In genomic region chr6:36350082-36350481, GRCh38 we compare ENCODE assay signal across 18 cellular contexts. TPM values are rescaled to one million over a fixed set of nuclear protein-coding genes. Genes with fewer than 3 reads are reported as not detected.
DNase-seq lines count a peak whose midpoint lies in the region; FAIRE-seq and TF ChIP-seq lines count a peak whose summit lies in the region.
"Had no signal": no experiment of that assay in that cellular context is flagged by ENCODE, and none has a peak within 500 bp of the region (broad histone marks: within the 10 kb centered on the region; RNA-seq: fewer than 3 reads in every experiment).

No MANE protein-coding gene starts in this region.

- H3K27me3 ChIP-seq in astrocyte (ENCODE audit: insufficient read depth, low read length) = no peaks in the 10 kb centered on the region
- H3K27me3 ChIP-seq in suprapubic skin = no peaks in the 10 kb centered on the region
- peaks cover 0 to 11% (median 0%) of the 10 kb centered on the region in 4 donors for H3K27me3 ChIP-seq in esophagus muscularis mucosa
- H3K27me3 ChIP-seq: body of pancreas had no signal

- CTCF ChIA-PET in activated naive CD4-positive, alpha-beta T cell treated with anti-CD3 and anti-CD28 coated beads, Interleukin-2, amount 10 ng/mL, durations not matched to agents 7 days and 5 days (lab: Charles Lee) = interaction anchor here (1.4 kb wide), 1 partner anchor 9 kb away, joined by 7 read pairs; no protein-coding TSS in a partner anchor

- no peaks in the 10 kb centered on the region for H3K79me2 ChIP-seq in astrocyte (ENCODE audit: insufficient read depth, low read length)

- H3K27ac Mint-ChIP-seq in activated naive CD4-positive, alpha-beta T cell treated with anti-CD3 and anti-CD28 coated beads, Interleukin-2, amount 10 ng/mL, durations not matched to agents 7 days and 5 days = peak overlapping the region; percentile 0
- H3K27ac Mint-ChIP-seq in astrocyte (ENCODE audit: unreplicated experiment) = peak overlapping the region; percentile 98
- H3K27ac Mint-ChIP-seq: activated naive CD4-positive, alpha-beta T cell treated with anti-CD3 and anti-CD28 coated beads for 36 hours had no signal

- H3K4me3 Mint-ChIP-seq in activated naive CD4-positive, alpha-beta T cell treated with anti-CD3 and anti-CD28 coated beads, Interleukin-2, amount 10 ng/mL, durations not matched to agents 7 days and 5 days = no peak overlapping the region
- H3K4me3 Mint-ChIP-seq in astrocyte (ENCODE audit: unreplicated experiment) = no peak overlapping the region
- H3K4me3 Mint-ChIP-seq: activated naive CD4-positive, alpha-beta T cell treated with anti-CD3 and anti-CD28 coated beads for 36 hours; CD4-positive, CD25-positive, alpha-beta regulatory T cell had no signal

- H3K27me3 Mint-ChIP-seq in activated naive CD4-positive, alpha-beta T cell treated with anti-CD3 and anti-CD28 coated beads, Interleukin-2, amount 10 ng/mL, durations not matched to agents 7 days and 5 days = peaks cover 36% of the 10 kb centered on the region
- H3K27me3 Mint-ChIP-seq in astrocyte (ENCODE audit: low read depth, unreplicated experiment) = no peaks in the 10 kb centered on the region

- peak overlapping the region; percentile 63 for H3K9ac ChIP-seq in astrocyte (ENCODE audit: low read length)

- TF ChIP-seq EP300 in suprapubic skin (IDR thresholded peaks at IDR 0.05) (no peak), esophagus muscularis mucosa (IDR thresholded peaks at IDR 0.05) (no peak)

- no peak overlapping the region for H3K4me3 ChIP-seq in astrocyte (ENCODE audit: insufficient read depth, low read depth, low read length)
- no peak overlapping the region for H3K4me3 ChIP-seq in suprapubic skin
- no peak overlapping the region for H3K4me3 ChIP-seq in foreskin fibroblast (ENCODE audit: low read depth in 1 of 2, low read length in 2 of 2)
- no peak overlapping the region for H3K4me3 ChIP-seq in esophagus muscularis mucosa
- H3K4me3 ChIP-seq: A549, body of pancreas, left ventricle myocardium inferior, prostate gland had no signal

- TF ChIP-seq CTCF in astrocyte (IDR thresholded peaks at IDR 0.05; ENCODE audit: insufficient read depth, low read depth, low read length) (no peak), suprapubic skin (IDR thresholded peaks at IDR 0.05) (no peak), foreskin fibroblast (IDR thresholded peaks at IDR 0.05; ENCODE audit: low read depth, low read length) (no peak), esophagus muscularis mucosa (IDR thresholded peaks at IDR 0.05) (no peak)

- H3K9me3 ChIP-seq in astrocyte (ENCODE audit: insufficient read depth, low read depth, low read length) = no peaks in the 10 kb centered on the region
- no peaks in the 10 kb centered on the region for H3K9me3 ChIP-seq in suprapubic skin
- H3K9me3 ChIP-seq in esophagus muscularis mucosa = no peaks in the 10 kb centered on the region
- H3K9me3 ChIP-seq: A549, body of pancreas, prostate gland had no signal

- no peaks in the 10 kb centered on the region for H3K36me3 Mint-ChIP-seq in activated naive CD4-positive, alpha-beta T cell treated with anti-CD3 and anti-CD28 coated beads, Interleukin-2, amount 10 ng/mL, durations not matched to agents 7 days and 5 days
- H3K36me3 Mint-ChIP-seq in astrocyte (ENCODE audit: low read depth, unreplicated experiment) = peaks cover 2% of the 10 kb centered on the region
- H3K36me3 Mint-ChIP-seq: CD4-positive, CD25-positive, alpha-beta regulatory T cell had no signal

- intact Hi-C loops in esophagus muscularis mucosa (cut with DNase I) = loop anchor here (10.0 kb wide), 1 partner anchor 225 kb away; no protein-coding TSS in a partner anchor

- no peaks in the 10 kb centered on the region for H3K36me3 ChIP-seq in astrocyte (ENCODE audit: insufficient read depth, low read length)
- H3K36me3 ChIP-seq in suprapubic skin = no peaks in the 10 kb centered on the region
- no peaks in the 10 kb centered on the region for H3K36me3 ChIP-seq in esophagus muscularis mucosa
- H3K36me3 ChIP-seq: left ventricle myocardium inferior, prostate gland had no signal

- H3K4me1 Mint-ChIP-seq in activated naive CD4-positive, alpha-beta T cell treated with anti-CD3 and anti-CD28 coated beads, Interleukin-2, amount 10 ng/mL, durations not matched to agents 7 days and 5 days = no peaks in the 10 kb centered on the region
- H3K4me1 Mint-ChIP-seq in astrocyte (ENCODE audit: low read depth, unreplicated experiment) = peaks cover 25% of the 10 kb centered on the region

- no peak for TF ChIP-seq POLR2A in suprapubic skin (IDR thresholded peaks at IDR 0.05)
- TF ChIP-seq POLR2A in esophagus muscularis mucosa (IDR thresholded peaks at IDR 0.05; ENCODE audit: low read depth) = no peak

- H4K20me1 ChIP-seq in astrocyte (ENCODE audit: insufficient read depth, low read length) = no peaks in the 10 kb centered on the region

- no peak for FAIRE-seq in astrocyte (lab: Jason Lieb, UNC)
- FAIRE-seq: A549 had no signal

- H2AFZ ChIP-seq in astrocyte (ENCODE audit: low read depth, low read length) = no peak overlapping the region

- peaks cover 4% of the 10 kb centered on the region for H3K9me3 Mint-ChIP-seq in activated naive CD4-positive, alpha-beta T cell treated with anti-CD3 and anti-CD28 coated beads, Interleukin-2, amount 10 ng/mL, durations not matched to agents 7 days and 5 days
- H3K9me3 Mint-ChIP-seq in astrocyte (ENCODE audit: unreplicated experiment) = peaks cover 5% of the 10 kb centered on the region

- DNase-seq in activated naive CD4-positive, alpha-beta T cell treated with anti-CD3 and anti-CD28 coated beads, Interleukin-2, amount 10 ng/mL, durations not matched to agents 7 days and 5 days = no peak
- no peak for DNase-seq in activated naive CD4-positive, alpha-beta T cell treated with Interleukin-2 at 50 U/mL for 16 hours
- peak; percentile 52 for DNase-seq in astrocyte (ENCODE audit: low read depth)
- DNase-seq in kidney tubule cell (ENCODE audit: low spot score) = peak; percentile 19
- DNase-seq in suprapubic skin (ENCODE audit: low spot score in 2 of 2) = no peak
- no peak for DNase-seq in stimulated activated CD4-positive, alpha-beta T cell treated with anti-CD3 and anti-CD28 coated beads, Interleukin-2, amount 100 ng/mL, for 48 hours
- no peak for DNase-seq in foreskin fibroblast
- no peak for DNase-seq in esophagus muscularis mucosa (ENCODE audit: extremely low spot score)
- DNase-seq: activated naive CD4-positive, alpha-beta T cell treated with anti-CD3 and anti-CD28 coated beads for 36 hours; CD4-positive, CD25-positive, alpha-beta regulatory T cell; left ventricle myocardium inferior; NCI-H187 treated with DMSO at 0.1 percent for 48 hours; NCI-H524 treated with DMSO at 0.1 percent for 48 hours; stimulated activated CD4-positive, alpha-beta T cell treated with anti-CD3 and anti-CD28 coated beads, Interleukin-15, amount 100 ng/mL, for 24 hours; stimulated activated naive CD4-positive, alpha-beta T cell treated with Interleukin-2 at 50 U/mL for 16 hours had no signal

- peak overlapping the region; percentile 67 for H3K4me2 ChIP-seq in astrocyte (ENCODE audit: low read length)
- H3K4me2 ChIP-seq: A549 had no signal

- H3K4me1 ChIP-seq in astrocyte (ENCODE audit: insufficient read depth, low read length) (peaks cover 23% of the 10 kb centered on the region), suprapubic skin (no peaks in the 10 kb centered on the region), esophagus muscularis mucosa (peaks cover 0 to 13% (median 5%) of the 10 kb centered on the region in 4 donors)
- H3K4me1 ChIP-seq: A549, prostate gland had no signal

- H3K27ac ChIP-seq in astrocyte (ENCODE audit: low read depth, low read length) (peak overlapping the region; percentile 96), suprapubic skin (peak overlapping the region; percentile 8), esophagus muscularis mucosa (replicated peaks in 1 of 4) (peak overlapping the region in 1 of 4 donors; percentile 42)
- H3K27ac ChIP-seq: A549, left ventricle myocardium inferior had no signal

- 88% methylated on average over 4 of the region's 4 CpGs for WGBS in suprapubic skin
- WGBS in esophagus muscularis mucosa = 79% methylated on average over 4 of the region's 4 CpGs

RNA-seq across cellular contexts. Expression of gene BNIP5, which starts 13.4 kb away (rescaled TPM):
- total RNA-seq in astrocyte (not detected in 2 replicates), suprapubic skin (under 1 TPM in 1 of 4 donors, not detected in 3; 0.11 TPM), esophagus muscularis mucosa (not detected)
- total RNA-seq: activated naive CD4-positive, alpha-beta T cell treated with anti-CD3 and anti-CD28 coated beads for 36 hours; CD4-positive, CD25-positive, alpha-beta regulatory T cell; left ventricle myocardium inferior had no signal

RNA-seq across cellular contexts. Expression of gene ETV7, which starts 37.4 kb away (rescaled TPM):
- total RNA-seq in astrocyte = 1.9 and 2.4 TPM in 2 replicates
- 10 to 100 TPM in 2 of 4 donors, 1 to 10 TPM in 2; 5.9 to 13.0 (median 9.5) TPM for total RNA-seq in suprapubic skin
- 1 to 10 TPM in 1 of 4 donors, under 1 TPM in 1, not detected in 2; 0.71 to 1.5 TPM for total RNA-seq in esophagus muscularis mucosa
- total RNA-seq: left ventricle myocardium inferior had no signal

Comparison
In these comparisons a context has a peak if more than half of its experiments do, and no peak if none do; other contexts are left out.
1. DNase-seq: peak in astrocyte (single experiment) and kidney tubule cell (single experiment); none in activated naive CD4-positive, alpha-beta T cell treated with anti-CD3 and anti-CD28 coated beads, Interleukin-2, amount 10 ng/mL, durations not matched to agents 7 days and 5 days (single experiment), activated naive CD4-positive, alpha-beta T cell treated with Interleukin-2 at 50 U/mL for 16 hours (single experiment), suprapubic skin (0 of 2), stimulated activated CD4-positive, alpha-beta T cell treated with anti-CD3 and anti-CD28 coated beads, Interleukin-2, amount 100 ng/mL, for 48 hours (0 of 2), foreskin fibroblast (0 of 2) and esophagus muscularis mucosa (single experiment).